ENCODE assay signal across 18 cellular contexts in the genomic region with DNA sequence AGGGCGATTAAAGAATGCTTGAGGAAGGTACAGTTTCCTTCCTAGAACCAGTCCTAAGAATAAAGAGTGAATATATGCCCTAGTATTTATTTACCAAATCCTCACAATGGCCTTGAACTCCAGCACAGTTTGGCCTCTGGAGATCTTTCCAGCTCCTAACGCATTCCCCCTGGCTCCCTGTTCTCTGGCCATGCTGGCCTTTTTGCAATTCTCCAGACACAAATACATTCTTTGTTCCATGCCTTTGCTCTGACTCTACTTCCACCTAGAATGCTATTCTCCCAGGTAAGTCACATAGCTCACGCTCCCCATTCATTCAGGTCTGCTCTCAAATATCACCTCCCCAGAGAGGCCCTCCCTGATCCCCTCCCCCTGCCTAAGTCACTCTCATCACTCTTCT. TPM values are rescaled to one million over a fixed set of nuclear protein-coding genes. Genes with fewer than 3 reads are reported as not detected.
A peak's percentile ranks its signal among the peaks of the same experiment; 100 is the strongest.
DNase-seq lines count a peak whose midpoint lies in the region; ATAC-seq and TF ChIP-seq lines count a peak whose summit lies in the region.
"Had no signal": no experiment of that assay in that cellular context is flagged by ENCODE, and none has a peak within 500 bp of the region (broad histone marks: within the 10 kb centered on the region; RNA-seq: fewer than 3 reads in every experiment).

No MANE protein-coding gene starts in this region.

- no peak for ATAC-seq in GM23338
- ATAC-seq in RWPE2 (ENCODE audit: low read depth), result no peak
- no peak for ATAC-seq in HG03108 (IDR thresholded peaks at IDR 0.05; ENCODE audit: unreplicated experiment)
- ATAC-seq: activated CD8-positive, alpha-beta T cell treated with anti-CD3 and anti-CD28 coated beads for 36 hours; foreskin keratinocyte; left cardiac atrium had no signal

- H3K27me3 ChIP-seq in GM23338 (ENCODE audit: insufficient read depth) (peaks cover 7% of the 10 kb centered on the region; the same call in 1 of the 2 replicates), RWPE2 (ENCODE audit: insufficient read depth, poor library complexity, severe bottlenecking) (no peaks in the 10 kb centered on the region), neutrophil (no peaks in the 10 kb centered on the region), Peyer's patch (no peaks in the 10 kb centered on the region)
- H3K27me3 ChIP-seq: foreskin keratinocyte, right atrium auricular region had no signal

- H3K36me3 Mint-ChIP-seq in GM23338 (ENCODE audit: low read depth), result no peaks in the 10 kb centered on the region; the same call in 2 of the 3 replicates

- H3K4me2 ChIP-seq in GM23338, result peak overlapping the region; percentile 76

- peaks cover 10% of the 10 kb centered on the region for H3K79me2 ChIP-seq in GM23338 (replicated peaks; ENCODE audit: insufficient read depth)

- H3K27me3 Mint-ChIP-seq in GM23338 (ENCODE audit: insufficient read depth, low read depth, poor library complexity), result peaks cover 26% of the 10 kb centered on the region
- H3K27me3 Mint-ChIP-seq: activated CD8-positive, alpha-beta T cell treated with anti-CD3 and anti-CD28 coated beads for 36 hours; activated T-cell treated with anti-CD3 and anti-CD28 coated beads, Interleukin-2, amount 50 U/mL, for 24 hours had no signal

- H3K4me1 Mint-ChIP-seq in GM23338, result peaks cover 83% of the 10 kb centered on the region

- H3K4me3 ChIP-seq in GM23338, result no peak overlapping the region
- H3K4me3 ChIP-seq in RWPE2 (ENCODE audit: severe bottlenecking), result no peak overlapping the region
- no peak overlapping the region for H3K4me3 ChIP-seq in neutrophil (ENCODE audit: low read depth in 1 of 2, low read length in 1 of 2)
- no peak overlapping the region for H3K4me3 ChIP-seq in Peyer's patch
- H3K4me3 ChIP-seq: right atrium auricular region had no signal

- H3K4me1 ChIP-seq in GM23338 (ENCODE audit: insufficient read depth) (peaks cover 83% of the 10 kb centered on the region), RWPE2 (ENCODE audit: insufficient read depth, poor library complexity, severe bottlenecking) (peaks cover 5% of the 10 kb centered on the region), neutrophil (ENCODE audit: control insufficient read depth in 1 of 2, insufficient read depth in 1 of 2, low read depth in 1 of 2, low read length in 1 of 2) (peaks cover 93 to 94% of the 10 kb centered on the region in 2 experiments), Peyer's patch (peaks cover 0 to 19% (median 14%) of the 10 kb centered on the region in 4 donors)

- H3K9me3 ChIP-seq in RWPE2 (ENCODE audit: severe bottlenecking) (no peaks in the 10 kb centered on the region), neutrophil (no peaks in the 10 kb centered on the region), Peyer's patch (no peaks in the 10 kb centered on the region)
- H3K9me3 ChIP-seq: right atrium auricular region had no signal

- peaks cover 14% of the 10 kb centered on the region; the same call in 1 of the 2 replicates for H3F3A ChIP-seq in GM23338 (replicated peaks; ENCODE audit: low read depth)

- H3K27ac ChIP-seq in GM23338 (ENCODE audit: low read depth) (peak overlapping the region; percentile 84), RWPE2 (ENCODE audit: poor library complexity, severe bottlenecking) (peak overlapping the region; percentile 16), epithelial cell of prostate (peak overlapping the region; percentile 80), neutrophil (peak overlapping the region; percentile 94), Peyer's patch (no peak overlapping the region)
- H3K27ac ChIP-seq: foreskin keratinocyte, WERI-Rb-1 had no signal

- peaks cover 7% of the 10 kb centered on the region for H4K20me1 ChIP-seq in GM23338 (replicated peaks; ENCODE audit: insufficient read depth)

- H3K36me3 ChIP-seq in GM23338 (ENCODE audit: insufficient read depth), result no peaks in the 10 kb centered on the region
- no peaks in the 10 kb centered on the region for H3K36me3 ChIP-seq in RWPE2 (ENCODE audit: low read depth)
- H3K36me3 ChIP-seq in neutrophil, result peaks cover 7% of the 10 kb centered on the region
- no peaks in the 10 kb centered on the region for H3K36me3 ChIP-seq in Peyer's patch
- H3K36me3 ChIP-seq: right atrium auricular region, WERI-Rb-1 had no signal

- TF ChIP-seq CTCF in GM23338 (conservative IDR thresholded peaks at IDR 0.05; ENCODE audit: low read depth in 2 of 2), result no peak
- no peak for TF ChIP-seq CTCF in RWPE2 (IDR thresholded peaks at IDR 0.05; ENCODE audit: poor library complexity, severe bottlenecking)
- TF ChIP-seq CTCF in neutrophil (IDR thresholded peaks at IDR 0.05), result no peak
- TF ChIP-seq CTCF in Peyer's patch (IDR thresholded peaks at IDR 0.05), result no peak

- H3K4me3 Mint-ChIP-seq in GM23338, result no peak overlapping the region; the same call in 2 of the 3 replicates
- H3K4me3 Mint-ChIP-seq: activated CD8-positive, alpha-beta T cell treated with anti-CD3 and anti-CD28 coated beads for 36 hours; activated T-cell treated with anti-CD3 and anti-CD28 coated beads, Interleukin-2, amount 50 U/mL, for 24 hours had no signal

- H3K9me3 Mint-ChIP-seq in GM23338, result no peaks in the 10 kb centered on the region; the same call in 2 of the 3 replicates
- H3K9me3 Mint-ChIP-seq: activated CD8-positive, alpha-beta T cell treated with anti-CD3 and anti-CD28 coated beads for 36 hours; activated T-cell treated with anti-CD3 and anti-CD28 coated beads, Interleukin-2, amount 50 U/mL, for 24 hours had no signal

- no peak for TF ChIP-seq POLR2A in Peyer's patch (IDR thresholded peaks at IDR 0.05)

- 0 out of 2 replicates have a peak overlapping the region, but pooled peaks have one; percentile 1 for H2AFZ ChIP-seq in GM23338

- DNase-seq in GM23338 (ENCODE audit: low spot score), result peak; percentile 56
- no peak for DNase-seq in RWPE2 (ENCODE audit: low spot score)
- no peak for DNase-seq in epithelial cell of prostate (ENCODE audit: low read depth, low spot score)
- DNase-seq in Peyer's patch, result no peak
- DNase-seq in AG20443 (ENCODE audit: low spot score), result no peak
- DNase-seq: activated CD8-positive, alpha-beta T cell treated with anti-CD3 and anti-CD28 coated beads for 36 hours; activated naive CD4-positive, alpha-beta T cell treated with anti-CD3 and anti-CD28 coated beads, Interleukin-2, amount 50 U/mL, for 16 hours; activated T-cell treated with anti-CD3 and anti-CD28 coated beads, Interleukin-2, amount 50 U/mL, for 24 hours; cortex of kidney; left cardiac atrium; NCI-H2107; NCI-H526; SHP77 treated with DMSO at 0.1 percent for 48 hours; WERI-Rb-1 had no signal

- H3K9me2 ChIP-seq in GM23338 (ENCODE audit: insufficient read depth), result no peaks in the 10 kb centered on the region

- peak overlapping the region; percentile 72 for H3K27ac Mint-ChIP-seq in GM23338
- H3K27ac Mint-ChIP-seq: activated CD8-positive, alpha-beta T cell treated with anti-CD3 and anti-CD28 coated beads for 36 hours; activated T-cell treated with anti-CD3 and anti-CD28 coated beads, Interleukin-2, amount 50 U/mL, for 24 hours had no signal

TF ChIP-seq in GM23338, 12 proteins besides CTCF, POLR2A, EP300 and RAD21:
- TF ChIP-seq ETS1 (IDR thresholded peaks at IDR 0.05), result no peak
- TF ChIP-seq EZH2phosphoT487 (IDR thresholded peaks at IDR 0.05; ENCODE audit: unreplicated experiment), result no peak
- TF ChIP-seq NANOG (IDR thresholded peaks at IDR 0.05; ENCODE audit: borderline replicate concordance), result no peak
- TF ChIP-seq STAT1 (IDR thresholded peaks at IDR 0.05; ENCODE audit: unreplicated experiment), result no peak
- no peak for TF ChIP-seq CREB1 (CRISPR knock-in tag; IDR thresholded peaks at IDR 0.05; ENCODE audit: low read depth)
- TF ChIP-seq EZH2 (IDR thresholded peaks at IDR 0.05; ENCODE audit: low read depth, unreplicated experiment), result no peak

RNA-seq across cellular contexts. Expression of gene DGKZ, which starts 3.7 kb away (rescaled TPM):
- 148 and 170 TPM in 2 replicates for total RNA-seq in GM23338 (2014; rRNA removed; shearing (Covaris generic))
- polyA plus RNA-seq in GM23338 (2016; fragmentation: Nextera tagmentation; extraction: Ambion mirVana), result 45.1 and 45.7 TPM in 2 replicates
- total RNA-seq in Peyer's patch, result 100 to 1,000 TPM; 104 to 270 (median 200) TPM

RNA-seq across cellular contexts. Expression of gene MDK, which starts 37.9 kb away (rescaled TPM):
- 388 and 438 TPM in 2 replicates for total RNA-seq in GM23338 (2014; rRNA removed; shearing (Covaris generic))
- 451 and 477 TPM in 2 replicates for polyA plus RNA-seq in GM23338 (2016; fragmentation: Nextera tagmentation; extraction: Ambion mirVana)
- 100 to 1,000 TPM in 3 of 4 donors, 10 to 100 TPM in 1; 22.3 to 340 (median 205) TPM for total RNA-seq in Peyer's patch

RNA-seq across cellular contexts. Expression of gene CHRM4, which starts 48.1 kb away (rescaled TPM):
- 0.93 and 0.97 TPM in 2 replicates for total RNA-seq in GM23338 (2014; rRNA removed; shearing (Covaris generic))
- not detected in 2 replicates for polyA plus RNA-seq in GM23338 (2016; fragmentation: Nextera tagmentation; extraction: Ambion mirVana)
- 10 to 100 TPM; 11.5 to 16.5 (median 13.0) TPM for total RNA-seq in Peyer's patch
- total RNA-seq: activated CD8-positive, alpha-beta T cell treated with anti-CD3 and anti-CD28 coated beads for 36 hours; foreskin keratinocyte had no signal
- polyA plus RNA-seq: foreskin keratinocyte had no signal

Comparison
In these comparisons a context has a peak if more than half of its experiments do, and no peak if none do; other contexts are left out.
1. H3K27ac ChIP-seq: peak in GM23338 (single experiment), RWPE2 (single experiment), epithelial cell of prostate (single experiment) and neutrophil (single experiment); none in Peyer's patch (0 of 4).